In genomic region chr4:144174401-144175067, GRCh38 we compare ENCODE assay signal across 8 cellular contexts. TPM values are rescaled to one million over a fixed set of nuclear protein-coding genes. Genes with fewer than 3 reads are reported as not detected.
A peak's percentile ranks its signal among the peaks of the same experiment; 100 is the strongest.
DNase-seq lines count a peak whose midpoint lies in the region; ATAC-seq and FAIRE-seq lines count a peak whose summit lies in the region.

No MANE protein-coding gene starts in this region.

- H3K4me1 Mint-ChIP-seq in activated T-cell treated with anti-CD3 and anti-CD28 coated beads, Interleukin-2, amount 50 U/mL, for 72 hours (ENCODE audit: low read depth): peaks cover 27% of the 10 kb centered on the region

- ATAC-seq in GM18909 (IDR thresholded peaks at IDR 0.05; ENCODE audit: poor library complexity, unreplicated experiment): peak; percentile 80
- peak; percentile 88 for ATAC-seq in HG03064 (IDR thresholded peaks at IDR 0.05; ENCODE audit: low read depth, unreplicated experiment)
- peak; percentile 88 to 93 for ATAC-seq in activated T-cell treated with anti-CD3 and anti-CD28 coated beads, Interleukin-2, amount 50 U/mL, for 72 hours (replicated peaks in 1 of 2)

- FAIRE-seq in frontal cortex (lab: Jason Lieb, UNC): peak; percentile 99

- DNase-seq in DMS153 (lab: John Stamatoyannopoulos, UW) (peak; percentile 26), NCI-H2107 treated with DMSO at 0.1 percent for 48 hours (lab: John Stamatoyannopoulos, UW; ENCODE audit: unreplicated experiment) (peak; percentile 15), frontal cortex (ENCODE audit: low spot score in 2 of 2) (peak; percentile 2 to 42), pulmonary artery endothelial cell (ENCODE audit: low read depth, low spot score) (peak; percentile 35), activated gamma-delta T cell treated with Interleukin-2 at 50 U/mL for 16 hours (no peak)
- DNase-seq in activated T-cell treated with anti-CD3 and anti-CD28 coated beads, Interleukin-2, amount 50 U/mL, for 72 hours: peak; percentile 28 to 39

- H3K36me3 Mint-ChIP-seq in activated T-cell treated with anti-CD3 and anti-CD28 coated beads, Interleukin-2, amount 50 U/mL, for 72 hours (ENCODE audit: insufficient read depth in 2 of 2): no peaks in the 10 kb centered on the region

- peak overlapping the region; percentile 25 to 65 for H3K4me3 Mint-ChIP-seq in activated T-cell treated with anti-CD3 and anti-CD28 coated beads, Interleukin-2, amount 50 U/mL, for 72 hours

- no peaks in the 10 kb centered on the region for H3K27me3 Mint-ChIP-seq in activated T-cell treated with anti-CD3 and anti-CD28 coated beads, Interleukin-2, amount 50 U/mL, for 72 hours (ENCODE audit: low read depth)

- peak overlapping the region; percentile 96 for H3K27ac Mint-ChIP-seq in activated T-cell treated with anti-CD3 and anti-CD28 coated beads, Interleukin-2, amount 50 U/mL, for 72 hours

- no peaks in the 10 kb centered on the region for H3K9me3 Mint-ChIP-seq in activated T-cell treated with anti-CD3 and anti-CD28 coated beads, Interleukin-2, amount 50 U/mL, for 72 hours

RNA-seq across cellular contexts. Expression of gene GYPA, which starts 34.0 kb away (rescaled TPM):
- not detected for total RNA-seq in activated T-cell treated with anti-CD3 and anti-CD28 coated beads, Interleukin-2, amount 50 U/mL, for 72 hours
- 3.7 TPM for total RNA-seq in frontal cortex
- total RNA-seq in pulmonary artery endothelial cell: not detected in 2 replicates
